In genomic region chr3:14371573-14372474, GRCh38 we compare ENCODE assay signal across 1 cellular context.
TF ChIP-seq lines count a peak whose summit lies in the region.

No MANE protein-coding gene starts in this region.

TF ChIP-seq in HepG2, 621 proteins besides CTCF, POLR2A, EP300 and RAD21 (continued from another document and continues in another):
- TF ChIP-seq PATZ1 (CRISPR knock-in tag; IDR thresholded peaks at IDR 0.05) (0 out of 2 replicates have a peak, but pooled peaks have one; percentile 13), ZNF614 (CRISPR knock-in tag; IDR thresholded peaks at IDR 0.05; ENCODE audit: borderline replicate concordance) (no peak), BORCS8-MEF2B (CRISPR knock-in tag; IDR thresholded peaks at IDR 0.05) (no peak), ARHGAP35 (CRISPR knock-in tag; IDR thresholded peaks at IDR 0.05; ENCODE audit: borderline replicate concordance) (no peak), IKZF5 (CRISPR knock-in tag; IDR thresholded peaks at IDR 0.05) (no peak), TARDBP (CRISPR knock-in tag; IDR thresholded peaks at IDR 0.05) (no peak), ZNF629 (CRISPR knock-in tag; conservative IDR thresholded peaks at IDR 0.05) (0 out of 2 replicates have a peak, but pooled peaks have one; percentile 25), ZNF318 (CRISPR knock-in tag; IDR thresholded peaks at IDR 0.05) (no peak), SOX13 (IDR thresholded peaks at IDR 0.05) (no peak), SOX13 (CRISPR knock-in tag; conservative IDR thresholded peaks at IDR 0.05 in 1 of 2, IDR thresholded peaks at IDR 0.05 in 1 of 2) (no peak), ETV5 (CRISPR knock-in tag; IDR thresholded peaks at IDR 0.05; ENCODE audit: borderline replicate concordance) (peak; percentile 16; the same call in 1 of the 2 replicates), NFE2L2 (IDR thresholded peaks at IDR 0.05; ENCODE audit: low read length) (no peak), AGO2 (optimal IDR thresholded peaks at IDR 0.05; ENCODE audit: low read depth, low read length) (no peak), TFAP4 (IDR thresholded peaks at IDR 0.05; ENCODE audit: borderline replicate concordance, low read depth) (peak; percentile 68; the same call in 1 of the 2 replicates), HMGXB4 (CRISPR knock-in tag; IDR thresholded peaks at IDR 0.05; ENCODE audit: borderline replicate concordance in 1 of 2, low read depth in 1 of 2) (no peak), GABPB1 (CRISPR knock-in tag; IDR thresholded peaks at IDR 0.05) (peak; percentile 66), PHF21A (CRISPR knock-in tag; IDR thresholded peaks at IDR 0.05) (peak; percentile 48; the same call in 1 of the 2 replicates), ATF3 (CRISPR knock-in tag; IDR thresholded peaks at IDR 0.05) (no peak), POLR2AphosphoS5 (IDR thresholded peaks at IDR 0.05; ENCODE audit: low read depth, low read length) (no peak), ZNF563 (CRISPR knock-in tag; IDR thresholded peaks at IDR 0.05) (no peak), PCBP2 (optimal IDR thresholded peaks at IDR 0.05; ENCODE audit: low read depth, low read length, poor library complexity, severe bottlenecking) (no peak), ZNF383 (CRISPR knock-in tag; IDR thresholded peaks at IDR 0.05; ENCODE audit: borderline replicate concordance) (no peak), MTF2 (CRISPR knock-in tag; IDR thresholded peaks at IDR 0.05; ENCODE audit: borderline replicate concordance) (no peak), ZSCAN31 (CRISPR knock-in tag; IDR thresholded peaks at IDR 0.05; ENCODE audit: low read depth) (no peak), ZNF513 (CRISPR knock-in tag; conservative IDR thresholded peaks at IDR 0.05) (no peak), HNF4G (IDR thresholded peaks at IDR 0.05; ENCODE audit: borderline replicate concordance, low read depth, low read length) (no peak), HNF4G (CRISPR knock-in tag; IDR thresholded peaks at IDR 0.05; ENCODE audit: borderline replicate concordance, low read depth) (no peak), RFX5 (IDR thresholded peaks at IDR 0.05; ENCODE audit: low read depth, low read length) (peak; percentile 61; the same call in 1 of the 2 replicates), EZH2 (conservative IDR thresholded peaks at IDR 0.05; ENCODE audit: low read depth, low read length) (no peak), TCF7 (IDR thresholded peaks at IDR 0.05; ENCODE audit: low read depth) (peak; percentile 27; the same call in 1 of the 2 replicates), ZFP82 (CRISPR knock-in tag; IDR thresholded peaks at IDR 0.05; ENCODE audit: borderline replicate concordance) (no peak), HNRNPK (IDR thresholded peaks at IDR 0.05; ENCODE audit: low read depth, low read length, poor library complexity, severe bottlenecking) (no peak), ZFP36L2 (CRISPR knock-in tag; IDR thresholded peaks at IDR 0.05) (no peak), ELF3 (CRISPR knock-in tag; IDR thresholded peaks at IDR 0.05) (peak; percentile 33; the same call in 1 of the 2 replicates), GMEB1 (CRISPR knock-in tag; IDR thresholded peaks at IDR 0.05; ENCODE audit: borderline replicate concordance) (no peak), ZNF687 (CRISPR knock-in tag; IDR thresholded peaks at IDR 0.05) (peak; percentile 21; the same call in 1 of the 2 replicates), FOSL2 (CRISPR knock-in tag; IDR thresholded peaks at IDR 0.05) (peak; percentile 31; the same call in 1 of the 2 replicates), NRL (CRISPR knock-in tag; IDR thresholded peaks at IDR 0.05; ENCODE audit: borderline replicate concordance) (no peak)
